2 cellular contexts compared by ENCODE assay signal in the genomic region with DNA sequence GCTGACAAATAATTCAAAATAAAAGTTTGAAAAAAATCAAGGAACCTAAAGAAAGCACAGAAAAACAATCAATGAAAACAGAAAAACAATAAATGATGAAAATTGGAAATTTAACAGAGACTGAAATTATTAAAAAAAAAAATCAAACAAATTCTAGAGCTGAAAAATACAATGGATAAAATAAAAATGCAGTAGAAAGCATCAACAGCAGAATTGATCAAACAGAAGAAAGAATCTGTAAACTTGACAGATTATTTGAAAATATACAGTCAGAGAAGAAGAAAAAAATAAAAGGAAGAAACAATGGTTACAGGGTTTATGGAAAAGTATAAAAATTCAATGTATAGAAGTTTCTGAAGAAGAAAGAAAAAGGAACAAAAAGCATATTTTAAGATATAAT.
TF ChIP-seq lines count a peak whose summit lies in the region.

No MANE protein-coding gene starts in this region.

TF ChIP-seq in HEK293, 187 proteins besides CTCF, POLR2A, EP300 and RAD21:
- TF ChIP-seq SETDB1 (IDR thresholded peaks at IDR 0.05; ENCODE audit: insufficient read length, low read length) (peak; percentile 54), ZNF366 (tag by site-specific recombination; conservative IDR thresholded peaks at IDR 0.05) (no peak)

TF ChIP-seq in K562, 482 proteins besides CTCF, POLR2A, EP300 and RAD21:
- TF ChIP-seq STAG1 (CRISPR knock-in tag; IDR thresholded peaks at IDR 0.05; ENCODE audit: borderline replicate concordance) (no peak), RBM14 (IDR thresholded peaks at IDR 0.05; ENCODE audit: borderline replicate concordance, insufficient read depth, low read depth, low read length) (no peak), KAT2B (IDR thresholded peaks at IDR 0.05; ENCODE audit: low read depth, low read length) (no peak), ZFP1 (CRISPR knock-in tag; IDR thresholded peaks at IDR 0.05) (no peak), RCOR1 (IDR thresholded peaks at IDR 0.05; ENCODE audit: borderline replicate concordance in 1 of 2, low read depth in 2 of 2, low read length in 2 of 2) (no peak), CHCHD3 (CRISPR knock-in tag; IDR thresholded peaks at IDR 0.05) (no peak), HLTF (IDR thresholded peaks at IDR 0.05) (0 out of 2 replicates have a peak, but pooled peaks have one; percentile 50), PYGO2 (tag; IDR thresholded peaks at IDR 0.05) (no peak)
- TF ChIP-seq, protein P1, sequence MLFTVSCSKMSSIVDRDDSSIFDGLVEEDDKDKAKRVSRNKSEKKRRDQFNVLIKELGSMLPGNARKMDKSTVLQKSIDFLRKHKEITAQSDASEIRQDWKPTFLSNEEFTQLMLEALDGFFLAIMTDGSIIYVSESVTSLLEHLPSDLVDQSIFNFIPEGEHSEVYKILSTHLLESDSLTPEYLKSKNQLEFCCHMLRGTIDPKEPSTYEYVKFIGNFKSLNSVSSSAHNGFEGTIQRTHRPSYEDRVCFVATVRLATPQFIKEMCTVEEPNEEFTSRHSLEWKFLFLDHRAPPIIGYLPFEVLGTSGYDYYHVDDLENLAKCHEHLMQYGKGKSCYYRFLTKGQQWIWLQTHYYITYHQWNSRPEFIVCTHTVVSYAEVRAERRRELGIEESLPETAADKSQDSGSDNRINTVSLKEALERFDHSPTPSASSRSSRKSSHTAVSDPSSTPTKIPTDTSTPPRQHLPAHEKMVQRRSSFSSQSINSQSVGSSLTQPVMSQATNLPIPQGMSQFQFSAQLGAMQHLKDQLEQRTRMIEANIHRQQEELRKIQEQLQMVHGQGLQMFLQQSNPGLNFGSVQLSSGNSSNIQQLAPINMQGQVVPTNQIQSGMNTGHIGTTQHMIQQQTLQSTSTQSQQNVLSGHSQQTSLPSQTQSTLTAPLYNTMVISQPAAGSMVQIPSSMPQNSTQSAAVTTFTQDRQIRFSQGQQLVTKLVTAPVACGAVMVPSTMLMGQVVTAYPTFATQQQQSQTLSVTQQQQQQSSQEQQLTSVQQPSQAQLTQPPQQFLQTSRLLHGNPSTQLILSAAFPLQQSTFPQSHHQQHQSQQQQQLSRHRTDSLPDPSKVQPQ (CRISPR knock-in tag; IDR thresholded peaks at IDR 0.05; ENCODE audit: borderline replicate concordance) = no peak
